In genomic region chr4:188918787-188919186, GRCh38 we compare ENCODE assay signal across 35 cellular contexts.
"Had no signal": no experiment of that assay in that cellular context is flagged by ENCODE, and none has a peak within 500 bp of the region (broad histone marks: within the 10 kb centered on the region; RNA-seq: fewer than 3 reads in every experiment).

No MANE protein-coding gene starts in this region.

- H3K27ac ChIP-seq: adrenal gland, body of pancreas, brain microvascular endothelial cell, breast epithelium, VCaP had no signal

- H3K36me3 Mint-ChIP-seq: activated CD8-positive, alpha-beta memory T cell treated with anti-CD3 and anti-CD28 coated beads, Interleukin-2, amount 10 ng/mL, durations not matched to agents 7 days and 5 days; activated naive CD4-positive, alpha-beta T cell treated with anti-CD3 and anti-CD28 coated beads, Interleukin-2, amount 10 ng/mL, durations not matched to agents 7 days and 5 days; activated naive CD4-positive, alpha-beta T cell treated with anti-CD3 and anti-CD28 coated beads, Interleukin-2, amount 50 U/mL, for 24 hours; activated naive CD8-positive, alpha-beta T cell; activated naive CD8-positive, alpha-beta T cell treated with anti-CD3 and anti-CD28 coated beads, Interleukin-2, amount 10 ng/mL, durations not matched to agents 7 days and 5 days had no signal

- H3K4me1 Mint-ChIP-seq: activated B cell treated with CpG ODN at 0.5 μM for 24 hours; activated CD4-positive, alpha-beta memory T cell treated with anti-CD3 and anti-CD28 coated beads, Interleukin-2, amount 10 ng/mL, durations not matched to agents 7 days and 5 days; activated CD4-positive, alpha-beta T cell treated with anti-CD3 and anti-CD28 coated beads, Interleukin-2, amount 10 ng/mL, durations not matched to agents 7 days and 5 days; activated CD8-positive, alpha-beta memory T cell treated with anti-CD3 and anti-CD28 coated beads, Interleukin-2, amount 10 ng/mL, durations not matched to agents 7 days and 5 days; activated naive CD4-positive, alpha-beta T cell treated with anti-CD3 and anti-CD28 coated beads, Interleukin-2, amount 10 ng/mL, durations not matched to agents 7 days and 5 days; activated naive CD4-positive, alpha-beta T cell treated with anti-CD3 and anti-CD28 coated beads, Interleukin-2, amount 50 U/mL, for 24 hours; activated naive CD8-positive, alpha-beta T cell treated with anti-CD3 and anti-CD28 coated beads, Interleukin-2, amount 10 ng/mL, durations not matched to agents 7 days and 5 days; activated naive CD8-positive, alpha-beta T cell treated with anti-CD3 and anti-CD28 coated beads, Interleukin-2, amount 50 U/mL, for 24 hours had no signal

- H3K36me3 ChIP-seq: adrenal gland, brain microvascular endothelial cell, breast epithelium had no signal

- H3K4me3 ChIP-seq: adrenal gland, body of pancreas, breast epithelium had no signal

- DNase-seq: activated B cell treated with CpG ODN at 0.5 μM for 24 hours; activated CD4-positive, alpha-beta memory T cell treated with anti-CD3 and anti-CD28 coated beads, Interleukin-2, amount 10 ng/mL, durations not matched to agents 7 days and 5 days; activated CD4-positive, alpha-beta T cell treated with anti-CD3 and anti-CD28 coated beads for 4 hours; activated CD4-positive, alpha-beta T cell treated with anti-CD3 and anti-CD28 coated beads, Interleukin-2, amount 10 ng/mL, durations not matched to agents 7 days and 5 days; activated CD4-positive, alpha-beta T cell treated with anti-CD3 and anti-CD28 coated beads, Interleukin-2, amount 50 U/mL, for 48 hours; activated CD4-positive, CD25-positive, alpha-beta regulatory T cell treated with anti-CD3 and anti-CD28 coated beads, Interleukin-2, amount 50 U/mL, for 72 hours; activated CD8-positive, alpha-beta memory T cell treated with anti-CD3 and anti-CD28 coated beads for 24 hours; activated CD8-positive, alpha-beta memory T cell treated with anti-CD3 and anti-CD28 coated beads, Interleukin-2, amount 10 ng/mL, durations not matched to agents 7 days and 5 days; activated CD8-positive, alpha-beta memory T cell treated with anti-CD3 and anti-CD28 coated beads, Interleukin-2, amount 50 U/mL, for 48 hours; activated CD8-positive, alpha-beta T cell treated with anti-CD3 and anti-CD28 coated beads, Interleukin-2, amount 10 ng/mL, durations not matched to agents 7 days and 5 days; activated effector memory CD4-positive, alpha-beta T cell treated with Interleukin-2 at 50 U/mL for 16 hours; activated gamma-delta T cell; activated naive CD4-positive, alpha-beta T cell treated with anti-CD3 and anti-CD28 coated beads, Interleukin-2, amount 10 ng/mL, durations not matched to agents 7 days and 5 days; activated naive CD4-positive, alpha-beta T cell treated with Interleukin-2 at 50 U/mL for 16 hours; activated naive CD8-positive, alpha-beta T cell treated with anti-CD3 and anti-CD28 coated beads, Interleukin-2, amount 10 ng/mL, durations not matched to agents 7 days and 5 days; activated naive CD8-positive, alpha-beta T cell treated with anti-CD3 and anti-CD28 coated beads, Interleukin-2, amount 50 U/mL, for 24 hours; activated T-cell treated with anti-CD3 and anti-CD28 coated beads, Interleukin-2, amount 50 U/mL, for 24 hours; activated T-cell treated with anti-CD3 and anti-CD28 coated beads, Interleukin-2, amount 50 U/mL, for 48 hours; adrenal gland; amniotic stem cell; aorta; body of pancreas; brain microvascular endothelial cell; central memory CD4-positive, alpha-beta T cell; SW 1271; T-helper 1 cell; T-helper 2 cell; T-helper 9 cell had no signal

- H3K4me3 Mint-ChIP-seq: activated B cell treated with CpG ODN at 0.5 μM for 24 hours; activated CD4-positive, alpha-beta memory T cell treated with anti-CD3 and anti-CD28 coated beads, Interleukin-2, amount 10 ng/mL, durations not matched to agents 7 days and 5 days; activated CD4-positive, alpha-beta T cell treated with anti-CD3 and anti-CD28 coated beads, Interleukin-2, amount 10 ng/mL, durations not matched to agents 7 days and 5 days; activated CD8-positive, alpha-beta memory T cell treated with anti-CD3 and anti-CD28 coated beads, Interleukin-2, amount 10 ng/mL, durations not matched to agents 7 days and 5 days; activated CD8-positive, alpha-beta T cell treated with anti-CD3 and anti-CD28 coated beads, Interleukin-2, amount 10 ng/mL, durations not matched to agents 7 days and 5 days; activated naive CD4-positive, alpha-beta T cell treated with anti-CD3 and anti-CD28 coated beads, Interleukin-2, amount 10 ng/mL, durations not matched to agents 7 days and 5 days; activated naive CD4-positive, alpha-beta T cell treated with anti-CD3 and anti-CD28 coated beads, Interleukin-2, amount 50 U/mL, for 24 hours; activated naive CD8-positive, alpha-beta T cell; activated naive CD8-positive, alpha-beta T cell treated with anti-CD3 and anti-CD28 coated beads, Interleukin-2, amount 10 ng/mL, durations not matched to agents 7 days and 5 days; activated naive CD8-positive, alpha-beta T cell treated with anti-CD3 and anti-CD28 coated beads, Interleukin-2, amount 50 U/mL, for 24 hours; activated T-cell treated with anti-CD3 and anti-CD28 coated beads, Interleukin-2, amount 50 U/mL, for 24 hours; T-helper 1 cell treated with Interleukin-12 subunit alpha and Interleukin-12 subunit beta and Interleukin-4 antibody, amounts not matched to agents 30 μg/mL and 1 μg/mL, for 36 hours; T-helper 2 cell treated with Interferon-gamma antibody and Interleukin-4, amounts not matched to agents 5 μg/mL and 100 μg/mL, for 36 hours had no signal

- H3K27ac Mint-ChIP-seq: activated B cell treated with CpG ODN at 0.5 μM for 24 hours; activated CD4-positive, alpha-beta memory T cell treated with anti-CD3 and anti-CD28 coated beads, Interleukin-2, amount 10 ng/mL, durations not matched to agents 7 days and 5 days; activated CD4-positive, alpha-beta T cell treated with anti-CD3 and anti-CD28 coated beads, Interleukin-2, amount 10 ng/mL, durations not matched to agents 7 days and 5 days; activated CD8-positive, alpha-beta memory T cell treated with anti-CD3 and anti-CD28 coated beads, Interleukin-2, amount 10 ng/mL, durations not matched to agents 7 days and 5 days; activated CD8-positive, alpha-beta T cell treated with anti-CD3 and anti-CD28 coated beads, Interleukin-2, amount 10 ng/mL, durations not matched to agents 7 days and 5 days; activated naive CD4-positive, alpha-beta T cell treated with anti-CD3 and anti-CD28 coated beads, Interleukin-2, amount 10 ng/mL, durations not matched to agents 7 days and 5 days; activated naive CD4-positive, alpha-beta T cell treated with anti-CD3 and anti-CD28 coated beads, Interleukin-2, amount 50 U/mL, for 24 hours; activated naive CD8-positive, alpha-beta T cell; activated naive CD8-positive, alpha-beta T cell treated with anti-CD3 and anti-CD28 coated beads, Interleukin-2, amount 10 ng/mL, durations not matched to agents 7 days and 5 days; activated naive CD8-positive, alpha-beta T cell treated with anti-CD3 and anti-CD28 coated beads, Interleukin-2, amount 50 U/mL, for 24 hours; activated T-cell treated with anti-CD3 and anti-CD28 coated beads, Interleukin-2, amount 50 U/mL, for 24 hours; activated T-helper 2 cell treated with anti-CD3 and anti-CD28 coated beads, Interferon-gamma antibody, Interleukin-2, Interleukin-4, amounts not matched to agents 10 μg/mL and 5 μg/mL and 100 μg/mL, durations not matched to agents 14 hours and 24 hours and 36 hours; T-helper 1 cell treated with Interleukin-12 subunit alpha and Interleukin-12 subunit beta and Interleukin-4 antibody, amounts not matched to agents 30 μg/mL and 1 μg/mL, for 36 hours; T-helper 2 cell treated with Interferon-gamma antibody and Interleukin-4, amounts not matched to agents 5 μg/mL and 100 μg/mL, for 36 hours had no signal

- ATAC-seq: activated CD8-positive, alpha-beta memory T cell treated with anti-CD3 and anti-CD28 coated beads, Interleukin-2, amount 10 ng/mL, durations not matched to agents 7 days and 5 days; activated CD8-positive, alpha-beta T cell treated with anti-CD3 and anti-CD28 coated beads, Interleukin-2, amount 10 ng/mL, durations not matched to agents 7 days and 5 days; activated naive CD8-positive, alpha-beta T cell treated with anti-CD3 and anti-CD28 coated beads, Interleukin-2, amount 50 U/mL, for 24 hours; body of pancreas had no signal

- H3K27me3 Mint-ChIP-seq: activated B cell treated with CpG ODN at 0.5 μM for 24 hours; activated CD4-positive, alpha-beta memory T cell treated with anti-CD3 and anti-CD28 coated beads, Interleukin-2, amount 10 ng/mL, durations not matched to agents 7 days and 5 days; activated CD4-positive, alpha-beta T cell treated with anti-CD3 and anti-CD28 coated beads, Interleukin-2, amount 10 ng/mL, durations not matched to agents 7 days and 5 days; activated CD8-positive, alpha-beta memory T cell treated with anti-CD3 and anti-CD28 coated beads, Interleukin-2, amount 10 ng/mL, durations not matched to agents 7 days and 5 days; activated naive CD4-positive, alpha-beta T cell treated with anti-CD3 and anti-CD28 coated beads, Interleukin-2, amount 10 ng/mL, durations not matched to agents 7 days and 5 days; activated naive CD4-positive, alpha-beta T cell treated with anti-CD3 and anti-CD28 coated beads, Interleukin-2, amount 50 U/mL, for 24 hours; activated naive CD8-positive, alpha-beta T cell; activated naive CD8-positive, alpha-beta T cell treated with anti-CD3 and anti-CD28 coated beads, Interleukin-2, amount 10 ng/mL, durations not matched to agents 7 days and 5 days; activated naive CD8-positive, alpha-beta T cell treated with anti-CD3 and anti-CD28 coated beads, Interleukin-2, amount 50 U/mL, for 24 hours; activated T-cell treated with anti-CD3 and anti-CD28 coated beads, Interleukin-2, amount 50 U/mL, for 24 hours had no signal

- H3K9me3 ChIP-seq: adrenal gland had no signal

- H3K27me3 ChIP-seq: adrenal gland, body of pancreas, brain microvascular endothelial cell, breast epithelium had no signal

- H3K4me1 ChIP-seq: adrenal gland, body of pancreas, breast epithelium had no signal
